In the genomic region with DNA sequence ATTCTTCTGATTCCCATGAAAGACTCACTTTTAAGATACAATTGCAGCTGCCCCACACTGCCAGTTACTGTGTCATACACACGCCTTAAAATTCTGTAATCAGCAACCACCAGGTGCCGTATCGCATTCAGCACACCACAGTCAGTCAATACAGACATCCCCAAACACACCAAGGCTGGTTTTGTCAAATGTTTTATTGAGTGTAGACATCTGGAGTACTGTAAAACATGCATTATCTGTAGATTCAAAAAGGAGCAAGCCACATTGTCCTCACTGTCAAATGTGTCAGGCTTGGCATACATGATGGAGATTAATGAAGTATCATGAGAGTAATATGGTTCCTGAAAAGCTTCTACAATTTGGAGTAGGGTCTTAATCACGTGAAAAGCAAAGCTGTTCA, we compare ENCODE assay signal across 1 cellular context.
TF ChIP-seq lines count a peak whose summit lies in the region.

No MANE protein-coding gene starts in this region.

TF ChIP-seq in HCT116, 20 proteins besides CTCF, POLR2A, EP300 and RAD21 (continued from another document):
- TF ChIP-seq REST (IDR thresholded peaks at IDR 0.05; ENCODE audit: low read depth) (no peak), EZH2phosphoT487 (IDR thresholded peaks at IDR 0.05; ENCODE audit: borderline replicate concordance) (no peak)
